In the genomic region with DNA sequence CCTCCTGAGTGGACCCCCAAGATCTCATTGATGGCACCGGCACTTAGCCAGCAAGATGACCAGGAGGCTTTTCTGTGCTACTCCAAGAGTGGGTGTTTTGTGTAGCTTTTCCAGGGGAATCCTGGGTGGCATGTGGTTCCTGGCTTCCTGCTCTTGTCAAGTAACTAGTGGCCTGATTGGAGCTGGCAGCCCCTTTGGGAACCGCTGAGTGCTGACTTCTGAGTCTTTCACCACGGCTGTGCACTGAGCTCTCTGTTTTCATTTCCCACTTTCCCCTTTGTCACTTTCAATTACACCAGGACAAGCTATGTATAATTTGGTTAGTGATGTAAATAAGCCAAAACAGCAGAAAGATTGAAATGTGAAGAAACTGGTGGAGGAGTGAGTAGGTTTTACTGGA, we compare ENCODE assay signal across 1 cellular context.
TF ChIP-seq lines count a peak whose summit lies in the region.

No MANE protein-coding gene starts in this region.

TF ChIP-seq in SK-N-SH, 30 proteins besides CTCF, POLR2A, EP300 and RAD21 (continued from another document):
- TF ChIP-seq, protein P1, sequence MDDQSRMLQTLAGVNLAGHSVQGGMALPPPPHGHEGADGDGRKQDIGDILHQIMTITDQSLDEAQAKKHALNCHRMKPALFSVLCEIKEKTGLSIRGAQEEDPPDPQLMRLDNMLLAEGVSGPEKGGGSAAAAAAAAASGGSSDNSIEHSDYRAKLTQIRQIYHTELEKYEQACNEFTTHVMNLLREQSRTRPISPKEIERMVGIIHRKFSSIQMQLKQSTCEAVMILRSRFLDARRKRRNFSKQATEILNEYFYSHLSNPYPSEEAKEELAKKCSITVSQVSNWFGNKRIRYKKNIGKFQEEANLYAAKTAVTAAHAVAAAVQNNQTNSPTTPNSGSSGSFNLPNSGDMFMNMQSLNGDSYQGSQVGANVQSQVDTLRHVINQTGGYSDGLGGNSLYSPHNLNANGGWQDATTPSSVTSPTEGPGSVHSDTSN (IDR thresholded peaks at IDR 0.05): no peak
